ENCODE assay signal across 8 cellular contexts in genomic region chr1:13699510-13699909, GRCh38. TPM values are rescaled to one million over a fixed set of nuclear protein-coding genes. Genes with fewer than 3 reads are reported as not detected.
DNase-seq lines count a peak whose midpoint lies in the region; ATAC-seq and TF ChIP-seq lines count a peak whose summit lies in the region.

No MANE protein-coding gene starts in this region.

- no peak for TF ChIP-seq RAD21 in HCT116 (IDR thresholded peaks at IDR 0.05; ENCODE audit: low read depth)

- POLR2A ChIA-PET in HCT116 (lab: Charles Lee), result no interaction called here

- peak overlapping the region; percentile 77 to 88 (median 86) for H3K4me3 Mint-ChIP-seq in nephron

- no peak overlapping the region for H2AFZ ChIP-seq in HCT116 (ENCODE audit: low read depth, low read length, poor library complexity, severe bottlenecking)

- no peaks in the 10 kb centered on the region for H3K27me3 ChIP-seq in HCT116 (ENCODE audit: insufficient read depth, low read length)

- DNase-seq in HCT116 (ENCODE audit: low read depth, low spot score), result no peak
- peak; percentile 41 to 50 for DNase-seq in erythroblast (lab: John Stamatoyannopoulos, UW)
- DNase-seq in central memory CD4-positive, alpha-beta T cell, result no peak
- no peak for DNase-seq in NCI-H526 treated with DMSO at 0.1 percent for 48 hours (lab: John Stamatoyannopoulos, UW)

- H3K36me3 ChIP-seq in HCT116 (ENCODE audit: control insufficient read depth in 1 of 2, insufficient read depth in 2 of 2, low read length in 2 of 2), result no peaks in the 10 kb centered on the region

- H3K9me2 ChIP-seq in HCT116 (ENCODE audit: insufficient read depth), result no peaks in the 10 kb centered on the region

- H3K4me3 ChIP-seq in HCT116 (replicated peaks in 1 of 2; ENCODE audit: low read depth in 1 of 2, low read length in 2 of 2), result peak overlapping the region; percentile 9 to 43; a peak in 3 of 4 replicates
- H3K4me3 ChIP-seq in WI38 (ENCODE audit: low read depth, low read length), result peak overlapping the region; percentile 71

- ATAC-seq in HCT116 (no peak), GM21528 (IDR thresholded peaks at IDR 0.05; ENCODE audit: low FRiP score, unreplicated experiment) (no peak), HG02623 (IDR thresholded peaks at IDR 0.05; ENCODE audit: unreplicated experiment) (no peak)

- H3K27ac Mint-ChIP-seq in nephron, result peak overlapping the region in 2 of 3 experiments; percentile 37 to 38

- CTCF ChIA-PET in HCT116 (lab: Charles Lee), result no interaction called here

- H3K36me3 Mint-ChIP-seq in nephron (ENCODE audit: low read depth), result peaks cover 16% of the 10 kb centered on the region

- BruUV-seq in HCT116 (replicated peaks; lab: Mats Ljungman, UMichigan), result no TSS peak

- H3K9me3 Mint-ChIP-seq in nephron, result peaks cover 17% of the 10 kb centered on the region

- H4K20me1 ChIP-seq in HCT116 (ENCODE audit: insufficient read depth), result no peaks in the 10 kb centered on the region

- H3K9ac ChIP-seq in HCT116 (ENCODE audit: low read length), result peak overlapping the region; percentile 22; the same call in 1 of the 2 replicates

- H3K4me1 Mint-ChIP-seq in nephron, result peaks cover 21% of the 10 kb centered on the region

- H3K27ac ChIP-seq in HCT116 (ENCODE audit: low read depth, low read length), result no peak overlapping the region

- H3K4me2 ChIP-seq in HCT116 (ENCODE audit: low read length), result peak overlapping the region; percentile 65

- H3K27me3 Mint-ChIP-seq in nephron (ENCODE audit: low read depth), result no peaks in the 10 kb centered on the region

- peaks cover 0 to 13% of the 10 kb centered on the region in 2 experiments; a peak in 1 of 4 replicates for H3K4me1 ChIP-seq in HCT116 (ENCODE audit: control insufficient read depth in 1 of 2, insufficient read depth in 2 of 2, low read length in 2 of 2)

- no peaks in the 10 kb centered on the region for H3K9me3 ChIP-seq in HCT116 (ENCODE audit: control insufficient read depth in 1 of 2, insufficient read depth in 1 of 2, low read depth in 1 of 2, low read length in 2 of 2)

- RAD21 ChIA-PET in HCT116 (lab: Charles Lee; ENCODE audit: low non-redundant PET in 1 of 2, low total read pairs in 2 of 2, uncharacterized antibody in 2 of 2, unreplicated experiment in 2 of 2), result no interaction called here

- no peaks in the 10 kb centered on the region for H3K79me2 ChIP-seq in HCT116 (ENCODE audit: insufficient read depth, low read length)

- TF ChIP-seq POLR2A in HCT116 (IDR thresholded peaks at IDR 0.05; ENCODE audit: borderline replicate concordance, extremely low read depth, insufficient read depth, insufficient read length), result no peak
- TF ChIP-seq POLR2A in erythroblast (IDR thresholded peaks at IDR 0.05; ENCODE audit: low read length), result no peak

- no peak for TF ChIP-seq CTCF in HCT116 (IDR thresholded peaks at IDR 0.05 in 2 of 3, conservative IDR thresholded peaks at IDR 0.05 in 1 of 3; ENCODE audit: borderline replicate concordance in 1 of 3, insufficient read depth in 1 of 3, low read depth in 2 of 3, low read length in 2 of 3)
- TF ChIP-seq CTCF in WI38 (IDR thresholded peaks at IDR 0.05; ENCODE audit: low read depth, low read length), result no peak
- no peak for TF ChIP-seq CTCF in nephron (IDR thresholded peaks at IDR 0.05; ENCODE audit: unreplicated experiment in 3 of 3)

- intact Hi-C loops in HCT116 (cut with micrococcal nuclease), result no loop called here

TF ChIP-seq in HCT116, 20 proteins besides CTCF, POLR2A, EP300 and RAD21:
- TF ChIP-seq YY1 (IDR thresholded peaks at IDR 0.05; ENCODE audit: extremely low read depth, insufficient replicate concordance, low read depth, low read length) (no peak), ZFX (IDR thresholded peaks at IDR 0.05) (no peak), CEBPB (IDR thresholded peaks at IDR 0.05; ENCODE audit: low read depth) (no peak)

RNA-seq across cellular contexts. Expression of gene PRDM2, which starts 0.5 kb away (rescaled TPM):
- total RNA-seq in HCT116 (2021; ENCODE audit: unreplicated experiment), result 17.3 TPM
- polyA plus RNA-seq in HCT116 (2012), result 2.9 and 3.7 TPM in 2 replicates

Comparison
In these comparisons a context has a peak if more than half of its experiments do, and no peak if none do; other contexts are left out.
1. DNase-seq: peak in erythroblast (2 of 2); none in HCT116 (single experiment), central memory CD4-positive, alpha-beta T cell (single experiment) and NCI-H526 treated with DMSO at 0.1 percent for 48 hours (single experiment).